12 cellular contexts compared by ENCODE assay signal in genomic region chr5:1130218-1130946, GRCh38. TPM values are rescaled to one million over a fixed set of nuclear protein-coding genes. Genes with fewer than 3 reads are reported as not detected.
A peak's percentile ranks its signal among the peaks of the same experiment; 100 is the strongest.
DNase-seq lines count a peak whose midpoint lies in the region; ATAC-seq, FAIRE-seq and TF ChIP-seq lines count a peak whose summit lies in the region.
"Had no signal": no experiment of that assay in that cellular context is flagged by ENCODE, and none has a peak within 500 bp of the region (broad histone marks: within the 10 kb centered on the region; RNA-seq: fewer than 3 reads in every experiment).

No MANE protein-coding gene starts in this region.

- 78% methylated on average over 26 of the region's 26 CpGs for WGBS in right cardiac atrium

- no peak overlapping the region for H3K27ac ChIP-seq in right cardiac atrium (ENCODE audit: low read length)
- peak overlapping the region in 1 of 2 donors; percentile 20 for H3K27ac ChIP-seq in kidney (ENCODE audit: low read depth in 2 of 2, low read length in 2 of 2)
- no peak overlapping the region for H3K27ac ChIP-seq in osteoblast (ENCODE audit: low read depth, low read length)
- H3K27ac ChIP-seq: WERI-Rb-1 had no signal

- H3K9me3 ChIP-seq in right cardiac atrium (ENCODE audit: control insufficient read depth, low read length) (no peaks in the 10 kb centered on the region), kidney (ENCODE audit: control insufficient read depth in 1 of 2, low read length in 2 of 2) (no peaks in the 10 kb centered on the region), osteoblast (ENCODE audit: low read depth, low read length) (no peaks in the 10 kb centered on the region)

- no peak overlapping the region for H2AFZ ChIP-seq in osteoblast (ENCODE audit: low read length)

- no peaks in the 10 kb centered on the region for H3K36me3 ChIP-seq in kidney (ENCODE audit: control insufficient read depth in 1 of 2, insufficient read depth in 2 of 2, low read length in 2 of 2)
- H3K36me3 ChIP-seq in osteoblast (ENCODE audit: insufficient read depth, low read length): no peaks in the 10 kb centered on the region
- H3K36me3 ChIP-seq: WERI-Rb-1 had no signal

- DNase-seq in right cardiac atrium (peak in 1 of 3 donors; percentile 41), Right ventricle myocardium inferior (ENCODE audit: missing footprints) (no peak), NCI-H526 treated with DMSO at 0.1 percent for 48 hours (lab: John Stamatoyannopoulos, UW) (peak; percentile 86), kidney (peak; percentile 93), osteoblast (ENCODE audit: insufficient read length, low spot score, missing footprints) (no peak)
- DNase-seq in activated naive CD8-positive, alpha-beta T cell treated with anti-CD3 and anti-CD28 coated beads for 36 hours: no peak
- DNase-seq: ACHN, WERI-Rb-1 had no signal

- H3K4me2 ChIP-seq in osteoblast (ENCODE audit: insufficient read depth, low read length): no peak overlapping the region

- no peaks in the 10 kb centered on the region for H4K20me1 ChIP-seq in osteoblast (ENCODE audit: insufficient read depth, low read length)

- H3K9me3 Mint-ChIP-seq in activated naive CD8-positive, alpha-beta T cell treated with anti-CD3 and anti-CD28 coated beads for 36 hours: no peaks in the 10 kb centered on the region
- H3K9me3 Mint-ChIP-seq: activated naive CD4-positive, alpha-beta T cell treated with anti-CD3 and anti-CD28 coated beads, Interleukin-2, amount 50 U/mL, for 72 hours had no signal

- no peak for FAIRE-seq in kidney (lab: Jason Lieb, UNC)
- FAIRE-seq: islet of Langerhans had no signal

- H3K4me3 ChIP-seq in right cardiac atrium (ENCODE audit: low read length): no peak overlapping the region
- H3K4me3 ChIP-seq in kidney (ENCODE audit: low read length in 2 of 2): no peak overlapping the region
- H3K4me3 ChIP-seq in osteoblast (ENCODE audit: insufficient read depth, low read length): no peak overlapping the region

- H3K36me3 Mint-ChIP-seq in activated naive CD8-positive, alpha-beta T cell treated with anti-CD3 and anti-CD28 coated beads for 36 hours: no peaks in the 10 kb centered on the region
- H3K36me3 Mint-ChIP-seq: activated naive CD4-positive, alpha-beta T cell treated with anti-CD3 and anti-CD28 coated beads, Interleukin-2, amount 50 U/mL, for 72 hours had no signal

- peak; percentile 2 to 6 for ATAC-seq in right cardiac atrium
- no peak for ATAC-seq in Right ventricle myocardium inferior
- ATAC-seq in GM19324 (IDR thresholded peaks at IDR 0.05; ENCODE audit: low FRiP score, unreplicated experiment): no peak
- ATAC-seq in HG03439 (IDR thresholded peaks at IDR 0.05; ENCODE audit: unreplicated experiment): no peak
- ATAC-seq: activated naive CD4-positive, alpha-beta T cell treated with anti-CD3 and anti-CD28 coated beads, Interleukin-2, amount 50 U/mL, for 72 hours had no signal

- TF ChIP-seq CTCF in kidney (IDR thresholded peaks at IDR 0.05; ENCODE audit: borderline replicate concordance, extremely low read depth, insufficient read depth): no peak
- no peak for TF ChIP-seq CTCF in osteoblast (IDR thresholded peaks at IDR 0.05; ENCODE audit: extremely low read depth, low read depth, low read length)

- H3K9ac ChIP-seq in kidney (ENCODE audit: low read length in 2 of 2): no peak overlapping the region

- no peaks in the 10 kb centered on the region for H3K79me2 ChIP-seq in osteoblast (ENCODE audit: insufficient read depth, low read length)

- H3K27me3 Mint-ChIP-seq in activated naive CD8-positive, alpha-beta T cell treated with anti-CD3 and anti-CD28 coated beads for 36 hours: no peaks in the 10 kb centered on the region

- no peak overlapping the region for H3K27ac Mint-ChIP-seq in activated naive CD8-positive, alpha-beta T cell treated with anti-CD3 and anti-CD28 coated beads for 36 hours
- H3K27ac Mint-ChIP-seq: activated naive CD4-positive, alpha-beta T cell treated with anti-CD3 and anti-CD28 coated beads, Interleukin-2, amount 50 U/mL, for 72 hours had no signal

- intact Hi-C loops in right cardiac atrium (cut with DNase I) (loop anchor here in 1 of 4 donors (10.0 kb wide), 1 partner anchor 126 kb away; the partner anchor contains the start of gene NKD2), Right ventricle myocardium inferior (cut with DNase I) (loop anchor here (5.0 kb wide), 1 partner anchor 78 kb away; no protein-coding TSS in a partner anchor), kidney (cut with DNase I) (no loop called here)

- H3K4me1 Mint-ChIP-seq in activated naive CD8-positive, alpha-beta T cell treated with anti-CD3 and anti-CD28 coated beads for 36 hours: no peaks in the 10 kb centered on the region

- H3K27me3 ChIP-seq in right cardiac atrium (ENCODE audit: control insufficient read depth, insufficient read depth): no peaks in the 10 kb centered on the region
- peaks cover 18% of the 10 kb centered on the region for H3K27me3 ChIP-seq in osteoblast (ENCODE audit: insufficient read depth, low read length)

- H3K4me1 ChIP-seq in right cardiac atrium (ENCODE audit: control insufficient read depth, insufficient read depth, low read length) (peaks cover 12% of the 10 kb centered on the region), kidney (ENCODE audit: control insufficient read depth in 1 of 2, insufficient read depth in 1 of 2, low read depth in 1 of 2, low read length in 2 of 2) (peaks cover 0 to 9% of the 10 kb centered on the region in 2 donors), osteoblast (ENCODE audit: insufficient read depth, low read length) (no peaks in the 10 kb centered on the region)

- no peak overlapping the region for H3K4me3 Mint-ChIP-seq in activated naive CD8-positive, alpha-beta T cell treated with anti-CD3 and anti-CD28 coated beads for 36 hours

RNA-seq across cellular contexts. Expression of gene SLC12A7, which starts 18.5 kb away (rescaled TPM):
- total RNA-seq in right cardiac atrium (10 to 100 TPM; 57.2 to 80.5 (median 65.6) TPM), Right ventricle myocardium inferior (179 TPM), kidney (92.9 TPM), osteoblast (6.9 and 8.0 TPM in 2 replicates)
- polyA plus RNA-seq in right cardiac atrium (28.5 TPM), kidney (ENCODE audit: insufficient read depth, low read depth, low replicate concordance) (28.2 TPM)
- total RNA-seq in activated naive CD8-positive, alpha-beta T cell treated with anti-CD3 and anti-CD28 coated beads for 36 hours: 10 to 100 TPM; 14.0 to 14.6 TPM

Comparison
In these comparisons a context has a peak if more than half of its experiments do, and no peak if none do; other contexts are left out.
1. ATAC-seq: peak in right cardiac atrium (2 of 2); none in Right ventricle myocardium inferior (single experiment), GM19324 (single experiment) and HG03439 (single experiment).
2. DNase-seq: peak in NCI-H526 treated with DMSO at 0.1 percent for 48 hours (single experiment) and kidney (single experiment); none in Right ventricle myocardium inferior (single experiment), osteoblast (single experiment) and activated naive CD8-positive, alpha-beta T cell treated with anti-CD3 and anti-CD28 coated beads for 36 hours (single experiment).